ENCODE assay signal across 1 cellular context in the genomic region with DNA sequence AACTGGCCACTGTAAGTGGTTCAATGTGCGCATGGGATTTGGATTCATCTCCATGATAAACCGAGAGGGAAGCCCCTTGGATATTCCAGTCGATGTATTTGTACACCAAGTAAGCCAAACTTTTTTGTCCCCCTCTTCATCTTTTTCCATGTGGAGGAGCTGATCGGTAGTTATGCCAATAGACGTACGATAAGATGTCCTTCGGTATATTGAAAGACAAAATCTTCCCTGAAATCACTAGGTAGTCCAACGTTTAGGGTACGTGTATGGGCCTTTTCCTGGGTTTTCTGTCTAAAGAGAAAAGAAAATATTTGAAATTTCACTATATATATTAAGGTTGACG.
TF ChIP-seq lines count a peak whose summit lies in the region.

No MANE protein-coding gene starts in this region.

TF ChIP-seq in neural cell, 6 proteins besides CTCF, POLR2A, EP300 and RAD21 (continued from another document):
- TF ChIP-seq EZH2 (IDR thresholded peaks at IDR 0.05; ENCODE audit: borderline replicate concordance, insufficient read depth, low read length, poor library complexity, severe bottlenecking): no peak
